In genomic region chr1:116569776-116570357, GRCh38 we compare ENCODE assay signal across 8 cellular contexts. TPM values are rescaled to one million over a fixed set of nuclear protein-coding genes. Genes with fewer than 3 reads are reported as not detected.
DNase-seq lines count a peak whose midpoint lies in the region; ATAC-seq, FAIRE-seq and TF ChIP-seq lines count a peak whose summit lies in the region.

No MANE protein-coding gene starts in this region.

- TF ChIP-seq POLR2A in H1 (IDR thresholded peaks at IDR 0.05; ENCODE audit: control extremely low read depth in 1 of 2, low read depth in 2 of 2, low read length in 2 of 2) = no peak

- H3K79me2 ChIP-seq in DOHH2 (ENCODE audit: control insufficient read depth, low read length) = no peaks in the 10 kb centered on the region
- H3K79me2 ChIP-seq in H1 (ENCODE audit: control insufficient read depth in 1 of 2, insufficient read depth in 2 of 2, low read length in 2 of 2) = no peaks in the 10 kb centered on the region

- H3K4ac ChIP-seq in H1 (replicated peaks; ENCODE audit: insufficient read length, low read depth, low read length) = no peak overlapping the region

- H3K23ac ChIP-seq in H1 (ENCODE audit: insufficient read length) = no peak overlapping the region

- H4K8ac ChIP-seq in H1 (ENCODE audit: extremely low read depth, insufficient read depth, low read length) = no peak overlapping the region

- no peaks in the 10 kb centered on the region; the same call in 1 of the 2 replicates for H3K79me1 ChIP-seq in H1 (ENCODE audit: low read depth, low read length)

- H3K23me2 ChIP-seq in H1 (ENCODE audit: low read depth, low read length) = peaks cover 9% of the 10 kb centered on the region; the same call in 1 of the 2 replicates

- POLR2A ChIA-PET in H1 (lab: Charles Lee; ENCODE audit: partially characterized antibody) = no interaction called here

- no peak overlapping the region; the same call in 1 of the 2 replicates for H2BK12ac ChIP-seq in H1 (ENCODE audit: low read depth, low read length)

- FAIRE-seq in H1 (lab: Jason Lieb, UNC) = no peak

- peak overlapping the region; percentile 80 for H2AFZ ChIP-seq in H1 (ENCODE audit: low read length)

- no peak overlapping the region for H3K14ac ChIP-seq in H1 (ENCODE audit: insufficient read length)

- H2BK120ac ChIP-seq in H1 (replicated peaks; ENCODE audit: low read depth, low read length) = no peak overlapping the region

- ATAC-seq in HG03442 (IDR thresholded peaks at IDR 0.05; ENCODE audit: unreplicated experiment) = peak; percentile 20
- peak; percentile 22 for ATAC-seq in activated CD4-positive, CD25-positive, alpha-beta regulatory T cell treated with anti-CD3 and anti-CD28 coated beads, Interleukin-2, amount 50 U/mL, for 24 hours
- ATAC-seq in GM21447 (IDR thresholded peaks at IDR 0.05; ENCODE audit: unreplicated experiment) = no peak

- no peak for TF ChIP-seq RAD21 in H1 (IDR thresholded peaks at IDR 0.05 in 1 of 2, conservative IDR thresholded peaks at IDR 0.05 in 1 of 2; ENCODE audit: low read depth in 2 of 2, low read length in 2 of 2)

- no peak for TF ChIP-seq CTCF in DOHH2 (IDR thresholded peaks at IDR 0.05; ENCODE audit: low read depth, low read length, poor library complexity, severe bottlenecking)
- TF ChIP-seq CTCF in H1 (IDR thresholded peaks at IDR 0.05; ENCODE audit: control extremely low read depth in 1 of 3, insufficient read depth in 1 of 3, low read depth in 1 of 3, low read length in 3 of 3) = no peak
- TF ChIP-seq CTCF in tibial artery (IDR thresholded peaks at IDR 0.05) = no peak

- peaks cover 35% of the 10 kb centered on the region for H3K27me3 ChIP-seq in DOHH2 (ENCODE audit: control insufficient read depth, low read length)
- peaks cover 0 to 4% (median 0%) of the 10 kb centered on the region in 4 experiments; a peak in 1 of 7 replicates for H3K27me3 ChIP-seq in H1 (replicated peaks in 1 of 4; ENCODE audit: control insufficient read depth in 3 of 4, extremely low read depth in 1 of 4, insufficient read depth in 3 of 4, low read length in 3 of 4)
- no peaks in the 10 kb centered on the region for H3K27me3 ChIP-seq in muscle layer of duodenum (ENCODE audit: low read depth, low read length)
- H3K27me3 ChIP-seq in tibial artery = no peaks in the 10 kb centered on the region

- WGBS in H1 (ENCODE audit: extremely low coverage in 1 of 2, insufficient coverage in 1 of 2, insufficient read length in 1 of 2, insufficient replicate concordance in 2 of 2, low coverage in 1 of 2, low lambda C conversion rate in 2 of 2, missing lambda C conversion rate in 1 of 2), 2 experiments = 65% methylated on average over 22 of the region's 22 CpGs; no CpG with 5 or more reads in 1 of the 2 experiments

- no peak overlapping the region for H2BK15ac ChIP-seq in H1 (ENCODE audit: low read length)

- no peak overlapping the region for H3K27ac ChIP-seq in DOHH2 (ENCODE audit: low read depth, low read length)
- no peak overlapping the region for H3K27ac ChIP-seq in H1 (ENCODE audit: low read depth, low read length)
- peak overlapping the region; percentile 89 for H3K27ac ChIP-seq in muscle layer of duodenum (ENCODE audit: low read length)
- H3K27ac ChIP-seq in tibial artery = peak overlapping the region; percentile 96

- H3K36me3 ChIP-seq in DOHH2 (ENCODE audit: control insufficient read depth, low read length) (no peaks in the 10 kb centered on the region), H1 (ENCODE audit: control insufficient read depth in 2 of 4, insufficient read depth in 4 of 4, low read length in 3 of 4) (no peaks in the 10 kb centered on the region), muscle layer of duodenum (ENCODE audit: control insufficient read depth in 1 of 2, insufficient read depth in 2 of 2, low read length in 2 of 2) (no peaks in the 10 kb centered on the region), tibial artery (no peaks in the 10 kb centered on the region)

- H2AK5ac ChIP-seq in H1 (ENCODE audit: low read depth, low read length) = no peak overlapping the region

- H3K4me1 ChIP-seq in DOHH2 (ENCODE audit: control insufficient read depth, low read length) = peaks cover 17% of the 10 kb centered on the region
- H3K4me1 ChIP-seq in H1 (replicated peaks in 1 of 4; ENCODE audit: control insufficient read depth in 3 of 4, insufficient read depth in 4 of 4, low read length in 3 of 4) = peaks cover 0 to 19% (median 7%) of the 10 kb centered on the region in 4 experiments; a peak in 5 of 7 replicates
- H3K4me1 ChIP-seq in muscle layer of duodenum (ENCODE audit: control insufficient read depth in 1 of 2, insufficient read depth in 2 of 2, low read length in 2 of 2) = peaks cover 5 to 7% of the 10 kb centered on the region in 2 donors
- peaks cover 0 to 46% (median 8%) of the 10 kb centered on the region in 4 donors for H3K4me1 ChIP-seq in tibial artery

- intact Hi-C loops in tibial artery (cut with DNase I; ENCODE audit: low total_unique reads) = loop anchor here (5.0 kb wide), 2 partner anchors 198 to 487 kb away; partner anchors contain the start of gene ATP1A1

- no peaks in the 10 kb centered on the region for H4K20me1 ChIP-seq in DOHH2 (ENCODE audit: control insufficient read depth, insufficient read depth, low read depth, low read length)
- no peaks in the 10 kb centered on the region for H4K20me1 ChIP-seq in H1 (replicated peaks in 1 of 2; ENCODE audit: control insufficient read depth in 1 of 2, insufficient read depth in 2 of 2, low read length in 2 of 2)

- CTCF ChIA-PET in H1 (lab: Charles Lee; ENCODE audit: partially characterized antibody) = interaction anchor here (1.0 to 1.4 kb wide), 4 partner anchors 13 to 431 kb away, joined by 3 to 7 read pairs (median 4); no protein-coding TSS in a partner anchor

- DNase-seq in H1 (ENCODE audit: low read depth in 1 of 2, low spot score in 2 of 2) (no peak), tibial artery (peak; percentile 41 to 75), epidermal melanocyte (ENCODE audit: insufficient read length, low spot score) (no peak)

- TF ChIP-seq EP300 in H1 (IDR thresholded peaks at IDR 0.05; ENCODE audit: borderline replicate concordance in 1 of 2, low read depth in 2 of 2, low read length in 2 of 2) = no peak

- H3K4me3 ChIP-seq in DOHH2 (ENCODE audit: low read length) = peak overlapping the region; percentile 89
- H3K4me3 ChIP-seq in H1 (ENCODE audit: extremely low read depth in 1 of 4, insufficient read depth in 2 of 4, low read depth in 3 of 4, low read length in 4 of 4) = peak overlapping the region; percentile 64 to 83 (median 74)
- H3K4me3 ChIP-seq in muscle layer of duodenum (ENCODE audit: low read depth in 1 of 2, low read length in 2 of 2) = peak overlapping the region; percentile 74 to 82
- H3K4me3 ChIP-seq in tibial artery = peak overlapping the region; percentile 88 to 90

- H3F3A ChIP-seq in DOHH2 (ENCODE audit: control insufficient read depth, insufficient read depth) = no peaks in the 10 kb centered on the region

- H3K4me2 ChIP-seq in DOHH2 (ENCODE audit: low read length) (peak overlapping the region; percentile 91), H1 (ENCODE audit: insufficient read depth in 1 of 2, low read depth in 2 of 2, low read length in 2 of 2) (peak overlapping the region; percentile 85 to 87)

- no peak overlapping the region for H4K91ac ChIP-seq in H1 (replicated peaks; ENCODE audit: insufficient read length, low read length)

- H3K18ac ChIP-seq in H1 (ENCODE audit: extremely low read depth, low read length) = no peak overlapping the region

- no peaks in the 10 kb centered on the region for H3K9me2 ChIP-seq in DOHH2 (replicated peaks; ENCODE audit: control insufficient read depth, low read length)

- H3K9me3 ChIP-seq in DOHH2 (ENCODE audit: control insufficient read depth, insufficient read depth, low read length) (no peaks in the 10 kb centered on the region), H1 (ENCODE audit: insufficient read depth in 2 of 2, low read depth in 1 of 2, low read length in 1 of 2) (no peaks in the 10 kb centered on the region), muscle layer of duodenum (ENCODE audit: control insufficient read depth in 1 of 2, low read length in 2 of 2) (no peaks in the 10 kb centered on the region), tibial artery (no peaks in the 10 kb centered on the region)

- peak overlapping the region in 1 of 4 experiments; percentile 58; a peak in 1 of 7 replicates for H3K9ac ChIP-seq in H1 (replicated peaks in 1 of 4; ENCODE audit: extremely low read depth in 1 of 4, low read depth in 3 of 4, low read length in 3 of 4)

- H2BK5ac ChIP-seq in H1 (ENCODE audit: low read depth, low read length) = no peak overlapping the region

- H4K5ac ChIP-seq in H1 (ENCODE audit: insufficient read length, low read depth, low read length) = no peak overlapping the region

- H2BK20ac ChIP-seq in H1 (ENCODE audit: low read length) = no peak overlapping the region

- H3K56ac ChIP-seq in H1 (replicated peaks; ENCODE audit: insufficient read length, low read depth, low read length) = no peak overlapping the region

TF ChIP-seq in H1, 55 proteins besides CTCF, POLR2A, EP300 and RAD21:
- TF ChIP-seq TAF1 (IDR thresholded peaks at IDR 0.05; ENCODE audit: low read depth, low read length) (no peak), SUZ12 (IDR thresholded peaks at IDR 0.05; ENCODE audit: low read length) (no peak), CHD2 (IDR thresholded peaks at IDR 0.05; ENCODE audit: low read length) (no peak), JUN (IDR thresholded peaks at IDR 0.05; ENCODE audit: low read depth, low read length) (no peak), YY1 (IDR thresholded peaks at IDR 0.05; ENCODE audit: low read depth, low read length) (no peak), SP1 (IDR thresholded peaks at IDR 0.05; ENCODE audit: low read depth, low read length) (no peak), GTF2F1 (IDR thresholded peaks at IDR 0.05; ENCODE audit: borderline replicate concordance, low read depth, low read length) (no peak), NANOG (IDR thresholded peaks at IDR 0.05; ENCODE audit: insufficient read depth, low read depth, low read length, poor library complexity, severe bottlenecking) (no peak), KDM4A (IDR thresholded peaks at IDR 0.05; ENCODE audit: low read depth, low read length, severe bottlenecking) (no peak), RXRA (IDR thresholded peaks at IDR 0.05; ENCODE audit: insufficient read depth, low read depth, low read length) (no peak), FOSL1 (IDR thresholded peaks at IDR 0.05; ENCODE audit: insufficient read depth, low read depth, low read length) (no peak), CREB1 (IDR thresholded peaks at IDR 0.05) (no peak)

RNA-seq across cellular contexts. Expression of gene CD58, which starts 1.0 kb away (rescaled TPM):
- 5.5 and 6.0 TPM in 2 replicates for total RNA-seq in H1 (2021; fragmentation: NEBNext Ultra II Directional; extraction: Animal tissue kit (Norgen Biotek cat#: 25700))
- polyA plus RNA-seq in H1 (2011; rRNA removed) = 2.8 and 5.3 TPM in 2 replicates
- 5.6 TPM for polyA plus RNA-seq in H1 (2011; cell fraction: cytosol; rRNA removed)
- polyA plus RNA-seq in H1 (2011; cell fraction: nucleus; rRNA removed) = 1.8 TPM
- 2.7 to 5.7 TPM (median 3.0 TPM) in 4 replicates for polyA plus RNA-seq in H1 (2012, experiment 1 of 2)
- polyA plus RNA-seq in H1 (2012, experiment 2 of 2) = 2.1 TPM
- polyA plus RNA-seq in H1 (2013, experiment 1 of 2) = 8.4 TPM
- 11.1 TPM for polyA plus RNA-seq in H1 (2013, experiment 2 of 2)
- 2.6 and 7.8 TPM in 2 replicates for polyA minus RNA-seq in H1 (2011; rRNA and poly(A)+ RNA removed)
- 4.0 TPM for polyA minus RNA-seq in H1 (2011; cell fraction: cytosol; rRNA and poly(A)+ RNA removed)
- 8.1 TPM for polyA minus RNA-seq in H1 (2011; cell fraction: nucleus; rRNA and poly(A)+ RNA removed)

Comparison
In these comparisons a context has a peak if more than half of its experiments do, and no peak if none do; other contexts are left out.
1. H3K27ac ChIP-seq: peak in muscle layer of duodenum (single experiment) and tibial artery (2 of 2); none in DOHH2 (single experiment) and H1 (single experiment).
2. DNase-seq: peak in tibial artery (2 of 2); none in H1 (0 of 2) and epidermal melanocyte (single experiment).
3. Peak in every context shown above with its lines, with median percentiles within 50 percentile points of each other: H3K4me3 ChIP-seq.